In genomic region chr22:41900652-41901312, GRCh38 we compare ENCODE assay signal across 29 cellular contexts. TPM values are rescaled to one million over a fixed set of nuclear protein-coding genes. Genes with fewer than 3 reads are reported as not detected.
"Had no signal": no experiment of that assay in that cellular context is flagged by ENCODE, and none has a peak within 500 bp of the region (broad histone marks: within the 10 kb centered on the region; RNA-seq: fewer than 3 reads in every experiment).

No MANE protein-coding gene starts in this region.

- H3K9me3 Mint-ChIP-seq: activated naive CD4-positive, alpha-beta T cell treated with anti-CD3 and anti-CD28 coated beads for 36 hours; activated T-cell treated with anti-CD3 and anti-CD28 coated beads, Interleukin-2, amount 50 U/mL, for 4 hours; T-helper 1 cell treated with Interleukin-12 subunit alpha and Interleukin-12 subunit beta and Interleukin-4 antibody, amounts not matched to agents 30 μg/mL and 1 μg/mL, for 36 hours; WTC11 had no signal

- H3K27ac Mint-ChIP-seq: activated CD8-positive, alpha-beta T cell treated with anti-CD3 and anti-CD28 coated beads, Interleukin-2, amount 10 ng/mL, durations not matched to agents 7 days and 5 days; activated naive CD8-positive, alpha-beta T cell; T-helper 1 cell treated with Interleukin-12 subunit alpha and Interleukin-12 subunit beta and Interleukin-4 antibody, amounts not matched to agents 30 μg/mL and 1 μg/mL, for 36 hours; WTC11 had no signal

- H3K4me3 Mint-ChIP-seq: activated CD8-positive, alpha-beta memory T cell treated with anti-CD3 and anti-CD28 coated beads, Interleukin-2, amount 10 ng/mL, durations not matched to agents 7 days and 5 days; activated CD8-positive, alpha-beta T cell treated with anti-CD3 and anti-CD28 coated beads, Interleukin-2, amount 10 ng/mL, durations not matched to agents 7 days and 5 days; activated naive CD4-positive, alpha-beta T cell treated with anti-CD3 and anti-CD28 coated beads for 36 hours; activated naive CD8-positive, alpha-beta T cell; activated T-cell treated with anti-CD3 and anti-CD28 coated beads, Interleukin-2, amount 50 U/mL, for 4 hours; T-helper 1 cell treated with Interleukin-12 subunit alpha and Interleukin-12 subunit beta and Interleukin-4 antibody, amounts not matched to agents 30 μg/mL and 1 μg/mL, for 36 hours; WTC11 had no signal

- DNase-seq: activated CD4-positive, alpha-beta T cell treated with anti-CD3 and anti-CD28 coated beads for 48 hours; activated CD4-positive, alpha-beta T cell treated with anti-CD3 and anti-CD28 coated beads, Interleukin-2, amount 50 U/mL, for 4 hours; activated CD4-positive, CD25-positive, alpha-beta regulatory T cell treated with anti-CD3 and anti-CD28 coated beads, Interleukin-2, amount 50 U/mL, for 72 hours; activated CD8-positive, alpha-beta memory T cell treated with anti-CD3 and anti-CD28 coated beads, Interleukin-2, amount 10 ng/mL, durations not matched to agents 7 days and 5 days; activated CD8-positive, alpha-beta T cell treated with anti-CD3 and anti-CD28 coated beads, Interleukin-2, amount 10 ng/mL, durations not matched to agents 7 days and 5 days; activated effector memory CD4-positive, alpha-beta T cell treated with anti-CD3 and anti-CD28 coated beads, Interleukin-2, amount 50 U/mL, for 16 hours; activated naive CD4-positive, alpha-beta T cell treated with anti-CD3 and anti-CD28 coated beads for 36 hours; activated T-cell treated with anti-CD3 and anti-CD28 coated beads, Interleukin-2, amount 50 U/mL, for 4 hours; IMR-90; KG1; NCI-H1048; NCI-H1417; NCI-H1694 treated with DMSO at 0.1 percent for 48 hours; NCI-H2029 treated with DMSO at 0.1 percent for 48 hours; NCI-H345; NCI-H510A; NCI-H526 treated with DMSO at 0.1 percent for 48 hours; NCI-H82; RPMI8226; SHP77 treated with DMSO at 0.1 percent for 48 hours; T-helper 9 cell had no signal

- H3K27me3 Mint-ChIP-seq: activated CD8-positive, alpha-beta memory T cell treated with anti-CD3 and anti-CD28 coated beads, Interleukin-2, amount 10 ng/mL, durations not matched to agents 7 days and 5 days; activated naive CD8-positive, alpha-beta T cell had no signal

- ATAC-seq: activated CD8-positive, alpha-beta memory T cell treated with anti-CD3 and anti-CD28 coated beads, Interleukin-2, amount 10 ng/mL, durations not matched to agents 7 days and 5 days; activated CD8-positive, alpha-beta T cell treated with anti-CD3 and anti-CD28 coated beads, Interleukin-2, amount 10 ng/mL, durations not matched to agents 7 days and 5 days; activated T-cell treated with anti-CD3 and anti-CD28 coated beads, Interleukin-2, amount 50 U/mL, for 4 hours; Panc1; WTC11 had no signal

- H3K4me1 Mint-ChIP-seq: WTC11 had no signal

- H3K36me3 Mint-ChIP-seq: activated naive CD8-positive, alpha-beta T cell had no signal

RNA-seq across cellular contexts. Expression of gene SHISA8, which starts 14.1 kb away (rescaled TPM):
- total RNA-seq: activated CD8-positive, alpha-beta T cell treated with anti-CD3 and anti-CD28 coated beads, Interleukin-2, amount 10 ng/mL, durations not matched to agents 7 days and 5 days; IMR-90; LHCN-M2; M059J; SK-MEL-5 had no signal
- polyA plus RNA-seq: adipose tissue, IMR-90 had no signal
